ENCODE assay signal across 17 cellular contexts in genomic region chr19:3119782-3120380, GRCh38. TPM values are rescaled to one million over a fixed set of nuclear protein-coding genes. Genes with fewer than 3 reads are reported as not detected.
"Had no signal": no experiment of that assay in that cellular context is flagged by ENCODE, and none has a peak within 500 bp of the region (broad histone marks: within the 10 kb centered on the region; RNA-seq: fewer than 3 reads in every experiment).

No MANE protein-coding gene starts in this region.

- H3K9me3 ChIP-seq: tibial artery had no signal

- H3K27ac ChIP-seq: coronary artery, epithelial cell of prostate, parathyroid adenoma, tibial artery had no signal

- DNase-seq: activated CD4-positive, alpha-beta T cell treated with anti-CD3 and anti-CD28 coated beads for 1 hour; activated CD4-positive, alpha-beta T cell treated with anti-CD3 and anti-CD28 coated beads, Interleukin-2, amount 50 U/mL, for 1 hour; activated CD8-positive, alpha-beta T cell treated with anti-CD3 and anti-CD28 coated beads, Interleukin-2, amount 10 ng/mL, durations not matched to agents 7 days and 5 days; activated gamma-delta T cell treated with Interleukin-2 at 50 U/mL for 16 hours; aorta; endodermal cell; nephron progenitor cell; stimulated activated CD4-positive, alpha-beta T cell treated with anti-CD3 and anti-CD28 coated beads, Interleukin-2, amount 100 ng/mL, for 48 hours; stimulated activated naive CD4-positive, alpha-beta T cell treated with Interleukin-2 at 50 U/mL for 16 hours; T-cell; T-helper 9 cell; tibial artery had no signal

- H3K27me3 ChIP-seq: tibial artery had no signal

- H3K4me3 ChIP-seq: coronary artery, tibial artery had no signal

- H3K9ac ChIP-seq: parathyroid adenoma had no signal

- ATAC-seq: activated CD8-positive, alpha-beta T cell treated with anti-CD3 and anti-CD28 coated beads, Interleukin-2, amount 10 ng/mL, durations not matched to agents 7 days and 5 days; T-cell had no signal

- H2AFZ ChIP-seq: parathyroid adenoma had no signal

RNA-seq across cellular contexts. Expression of gene GNA15, which starts 16.0 kb away (rescaled TPM):
- total RNA-seq: endodermal cell had no signal

RNA-seq across cellular contexts. Expression of gene S1PR4, which starts 58.7 kb away (rescaled TPM):
- total RNA-seq: endodermal cell, fibroblast of villous mesenchyme, kidney epithelial cell had no signal
